In genomic region chr17:82752371-82753200, GRCh38 we compare ENCODE assay signal across 8 cellular contexts. TPM values are rescaled to one million over a fixed set of nuclear protein-coding genes. Genes with fewer than 3 reads are reported as not detected.
DNase-seq lines count a peak whose midpoint lies in the region; ATAC-seq and TF ChIP-seq lines count a peak whose summit lies in the region.

No MANE protein-coding gene starts in this region.

- in situ Hi-C loops in ACHN (cut with HindIII; ENCODE audit: low pct_ligation_motif_present, low pct_unique_long_range_greater_than_20kb, low sequenced_read_pairs) = no loop called here
- in situ Hi-C loops in G401 (cut with HindIII; ENCODE audit: low sequenced_read_pairs) = no loop called here

- peaks cover 10% of the 10 kb centered on the region; the same call in 1 of the 2 replicates for H3K36me3 ChIP-seq in SK-N-MC (ENCODE audit: insufficient read depth, low read length)

- no peak overlapping the region for H3K27ac ChIP-seq in SK-N-MC
- H3K27ac ChIP-seq in epithelial cell of prostate = peak overlapping the region; percentile 55

- peak overlapping the region; percentile 82 for H3K4me3 Mint-ChIP-seq in natural killer cell

- TF ChIP-seq CTCF in natural killer cell (IDR thresholded peaks at IDR 0.05) = no peak

- peak overlapping the region in 1 of 2 donors; percentile 51 for H3K27ac Mint-ChIP-seq in natural killer cell

- no peaks in the 10 kb centered on the region for H3K27me3 Mint-ChIP-seq in natural killer cell (ENCODE audit: low read depth in 2 of 2)

- H3K9me3 ChIP-seq in SK-N-MC (ENCODE audit: low read depth, low read length) = no peaks in the 10 kb centered on the region

- peak; percentile 36 for DNase-seq in ACHN
- no peak for DNase-seq in SK-N-MC (ENCODE audit: low read depth, low spot score)
- DNase-seq in epithelial cell of prostate (ENCODE audit: low read depth, low spot score) = no peak
- DNase-seq in natural killer cell = no peak
- no peak for DNase-seq in G401 (ENCODE audit: low spot score)
- no peak for DNase-seq in GF-D8 (lab: John Stamatoyannopoulos, UW)

- peaks cover 0 to 23% of the 10 kb centered on the region in 2 donors for H3K4me1 Mint-ChIP-seq in natural killer cell

- peak overlapping the region; percentile 98 for H3K4me3 ChIP-seq in SK-N-MC

- ATAC-seq in GM18498 (IDR thresholded peaks at IDR 0.05; ENCODE audit: unreplicated experiment) = peak; percentile 34
- ATAC-seq in HG03064 (IDR thresholded peaks at IDR 0.05; ENCODE audit: low read depth, unreplicated experiment) = peak; percentile 30
- peak; percentile 4 to 33 (median 13) for ATAC-seq in natural killer cell

- no peaks in the 10 kb centered on the region for H3K36me3 Mint-ChIP-seq in natural killer cell

- H3K9ac ChIP-seq in SK-N-MC (ENCODE audit: insufficient read length) = peak overlapping the region; percentile 81

- H3K9me3 Mint-ChIP-seq in natural killer cell = no peaks in the 10 kb centered on the region

- intact Hi-C loops in natural killer cell (cut with micrococcal nuclease) = no loop called here

RNA-seq across cellular contexts. Expression of gene TBCD, which starts 0.7 kb away (rescaled TPM):
- 100 to 1,000 TPM in 2 of 3 donors, 10 to 100 TPM in 1; 92.0 to 149 (median 132) TPM for total RNA-seq in natural killer cell
- 86.4 and 108 TPM in 2 replicates for total RNA-seq in G401 (2014; rRNA removed; shearing (Covaris generic))

RNA-seq across cellular contexts. Expression of gene FN3K, which starts 17.2 kb away (rescaled TPM):
- total RNA-seq in natural killer cell = 1 to 10 TPM; 4.9 to 6.1 (median 5.5) TPM
- 0.03 and 0.43 TPM in 2 replicates for total RNA-seq in G401 (2014; rRNA removed; shearing (Covaris generic))

RNA-seq across cellular contexts. Expression of gene FN3KRP, which starts 36.1 kb away (rescaled TPM):
- 10 to 100 TPM; 29.4 to 42.3 (median 32.0) TPM for total RNA-seq in natural killer cell
- total RNA-seq in G401 (2014; rRNA removed; shearing (Covaris generic)) = 44.4 and 44.8 TPM in 2 replicates

RNA-seq across cellular contexts. Expression of gene RAB40B, which starts 54.1 kb away (rescaled TPM):
- total RNA-seq in natural killer cell = 1 to 10 TPM; 3.7 to 7.3 (median 4.0) TPM
- total RNA-seq in G401 (2014; rRNA removed; shearing (Covaris generic)) = 28.7 and 37.8 TPM in 2 replicates
